Comparison of ENCODE assay signal across 23 cellular contexts in genomic region chr12:64884728-64885127, GRCh38.
A peak's percentile ranks its signal among the peaks of the same experiment; 100 is the strongest.
DNase-seq lines count a peak whose midpoint lies in the region; ATAC-seq, FAIRE-seq and TF ChIP-seq lines count a peak whose summit lies in the region.
"Had no signal": no experiment of that assay in that cellular context is flagged by ENCODE, and none has a peak within 500 bp of the region (broad histone marks: within the 10 kb centered on the region; RNA-seq: fewer than 3 reads in every experiment).

No MANE protein-coding gene starts in this region.

- no peak for TF ChIP-seq EP300 in K562 (IDR thresholded peaks at IDR 0.05; ENCODE audit: low read length)

- DNase-seq in GM06990 (ENCODE audit: extremely low read depth, insufficient read length) = no peak
- DNase-seq in GM12865 (ENCODE audit: low read depth) = no peak
- DNase-seq in K562 (ENCODE audit: extremely low read depth in 1 of 4, low spot score in 3 of 4) = no peak
- DNase-seq in cerebellar cortex (ENCODE audit: low spot score) = no peak
- DNase-seq in hippocampal formation (lab: John Stamatoyannopoulos, UW) = no peak
- DNase-seq in left lung = no peak
- DNase-seq: 8988T; ACHN; BE2C; C1 segment of cervical spinal cord; Caco-2; Calu3; CD4-positive, alpha-beta memory T cell; CD4-positive, CD25-positive, alpha-beta regulatory T cell; CD8-positive, alpha-beta memory T cell; DMS79 treated with DMSO at 0.1 percent for 48 hours; GF-D8 had no signal

- ATAC-seq in K562 (no peak), left lung (no peak)

- TF ChIP-seq POLR2A in K562 (conservative IDR thresholded peaks at IDR 0.05) = no peak

- TF ChIP-seq CTCF in GM06990 (IDR thresholded peaks at IDR 0.05; ENCODE audit: insufficient read depth, low read length, poor library complexity, severe bottlenecking) (no peak), GM12865 (IDR thresholded peaks at IDR 0.05; ENCODE audit: insufficient read depth, low read depth, low read length, missing control alignments) (no peak), K562 (IDR thresholded peaks at IDR 0.05 in 2 of 3, conservative IDR thresholded peaks at IDR 0.05 in 1 of 3; ENCODE audit: insufficient read depth in 2 of 3, low read depth in 1 of 3, low read length in 3 of 3) (no peak), left lung (IDR thresholded peaks at IDR 0.05) (no peak)

- H3K9me1 ChIP-seq in K562 (ENCODE audit: control insufficient read depth, insufficient read depth, low read length) = no peaks in the 10 kb centered on the region

- POLR2A ChIA-PET in K562 (lab: Yijun Ruan, JAX) = no interaction called here

- in situ Hi-C loops in K562 (cut with MboI) = loop anchor here (25.0 kb wide), 2 partner anchors 1103 to 1528 kb away; no protein-coding TSS in a partner anchor

- peak overlapping the region; percentile 37 for H3K4me3 ChIP-seq in GM06990 (replicated peaks; ENCODE audit: low read depth, low read length)
- H3K4me3 ChIP-seq in GM12865 (ENCODE audit: low read depth, low read length) = peak overlapping the region; percentile 39
- no peak overlapping the region for H3K4me3 ChIP-seq in K562
- no peak overlapping the region for H3K4me3 ChIP-seq in left lung
- H3K4me3 ChIP-seq: BLaER1 had no signal

- no peaks in the 10 kb centered on the region for H4K20me1 ChIP-seq in K562 (replicated peaks; ENCODE audit: control insufficient read depth, insufficient read depth, low read length)
- H4K20me1 ChIP-seq: BLaER1 had no signal

- intact Hi-C loops in K562 (cut with micrococcal nuclease) (no loop called here), left lung (cut with DNase I) (no loop called here)

- 0% methylated on average over 3 of the region's 3 CpGs for WGBS in K562 (ENCODE audit: insufficient coverage, low coverage, missing lambda C conversion rate)

- no peaks in the 10 kb centered on the region for H3K9me3 ChIP-seq in K562 (replicated peaks; ENCODE audit: control insufficient read depth, insufficient read depth, low read depth, low read length)
- no peaks in the 10 kb centered on the region for H3K9me3 ChIP-seq in left lung
- H3K9me3 ChIP-seq: BE2C, Caco-2 had no signal

- H3K27ac ChIP-seq in K562 (ENCODE audit: extremely low read depth, low read depth, low read length) (no peak overlapping the region), left lung (no peak overlapping the region)
- H3K27ac ChIP-seq: BLaER1 had no signal

- H3K36me3 ChIP-seq in GM06990 (ENCODE audit: control insufficient read depth, insufficient read depth, low read length) (no peaks in the 10 kb centered on the region; the same call in 1 of the 2 replicates), K562 (ENCODE audit: control insufficient read depth, insufficient read depth, low read length) (no peaks in the 10 kb centered on the region), left lung (no peaks in the 10 kb centered on the region)
- H3K36me3 ChIP-seq: BE2C, BLaER1 had no signal

- H3K4me1 ChIP-seq in K562 (replicated peaks in 1 of 2; ENCODE audit: control insufficient read depth in 2 of 2, insufficient read depth in 2 of 2, low read length in 2 of 2) (no peaks in the 10 kb centered on the region), left lung (no peaks in the 10 kb centered on the region)
- H3K4me1 ChIP-seq: BE2C, BLaER1 had no signal

- BruUV-seq in K562 (replicated peaks; lab: Mats Ljungman, UMichigan) = no TSS peak

- FAIRE-seq in K562 (lab: Jason Lieb, UNC) = peak; percentile 35
- FAIRE-seq: A204.1, D721Med, G401.6, GM12892, GM18507 had no signal

- H3K27me3 ChIP-seq in GM06990 (replicated peaks; ENCODE audit: control insufficient read depth, insufficient read depth, low read length) (no peaks in the 10 kb centered on the region), K562 (ENCODE audit: control insufficient read depth in 2 of 2, insufficient read depth in 2 of 2, low read length in 2 of 2) (peaks cover 2 to 3% of the 10 kb centered on the region in 2 experiments; a peak in 1 of 5 replicates), left lung (no peaks in the 10 kb centered on the region)
- H3K27me3 ChIP-seq: BLaER1 had no signal

- CTCF ChIA-PET in K562 (lab: Yijun Ruan, JAX; ENCODE audit: low intra/inter-chr PET ratio) = no interaction called here

- no peak overlapping the region for H3K9ac ChIP-seq in K562 (ENCODE audit: insufficient read depth in 1 of 2, low read depth in 2 of 2, low read length in 2 of 2)
- H3K9ac ChIP-seq: BLaER1 had no signal

- no peak overlapping the region for H2AFZ ChIP-seq in K562 (ENCODE audit: low read depth, low read length)

- H3K79me2 ChIP-seq in K562 (ENCODE audit: control insufficient read depth, insufficient read depth, low read length) = no peaks in the 10 kb centered on the region

- TF ChIP-seq RAD21 in K562 (CRISPR knock-in tag; conservative IDR thresholded peaks at IDR 0.05 in 1 of 2, IDR thresholded peaks at IDR 0.05 in 1 of 2) = no peak

- H3K4me2 ChIP-seq in K562 (ENCODE audit: insufficient read depth, low read length) = no peak overlapping the region
- H3K4me2 ChIP-seq: BLaER1 had no signal

TF ChIP-seq in K562, 482 proteins besides CTCF, POLR2A, EP300 and RAD21 (continues in another document):
- no peak for TF ChIP-seq ELF2 (CRISPR knock-in tag; IDR thresholded peaks at IDR 0.05)
- TF ChIP-seq NCOR1 (IDR thresholded peaks at IDR 0.05) = no peak
- TF ChIP-seq GATAD2B (IDR thresholded peaks at IDR 0.05; ENCODE audit: borderline replicate concordance) = no peak
- TF ChIP-seq MYBL2 (IDR thresholded peaks at IDR 0.05; ENCODE audit: low read depth) = no peak
- no peak for TF ChIP-seq MYBL2 (CRISPR knock-in tag; IDR thresholded peaks at IDR 0.05; ENCODE audit: borderline replicate concordance)
- TF ChIP-seq HNRNPL (IDR thresholded peaks at IDR 0.05; ENCODE audit: low read depth, low read length) = no peak
- no peak for TF ChIP-seq THAP7 (CRISPR knock-in tag; IDR thresholded peaks at IDR 0.05)
- no peak for TF ChIP-seq ZNF695 (CRISPR knock-in tag; IDR thresholded peaks at IDR 0.05)
- TF ChIP-seq HMGN3 (IDR thresholded peaks at IDR 0.05; ENCODE audit: borderline replicate concordance, extremely low read depth, insufficient read length, low read depth, low read length) = no peak
- no peak for TF ChIP-seq ZBTB17 (CRISPR knock-in tag; IDR thresholded peaks at IDR 0.05)
- no peak for TF ChIP-seq HNRNPLL (IDR thresholded peaks at IDR 0.05; ENCODE audit: low read depth, low read length, poor library complexity, severe bottlenecking)
- no peak for TF ChIP-seq CAMTA2 (CRISPR knock-in tag; conservative IDR thresholded peaks at IDR 0.05)
- TF ChIP-seq KDM2B (CRISPR knock-in tag; IDR thresholded peaks at IDR 0.05) = no peak
- TF ChIP-seq ZNF511 (CRISPR knock-in tag; IDR thresholded peaks at IDR 0.05) = no peak

Comparison
In these comparisons a context has a peak if more than half of its experiments do, and no peak if none do; other contexts are left out.
1. H3K4me3 ChIP-seq: peak in GM06990 (single experiment) and GM12865 (single experiment); none in K562 (single experiment) and left lung (0 of 2).